In the genomic region with DNA sequence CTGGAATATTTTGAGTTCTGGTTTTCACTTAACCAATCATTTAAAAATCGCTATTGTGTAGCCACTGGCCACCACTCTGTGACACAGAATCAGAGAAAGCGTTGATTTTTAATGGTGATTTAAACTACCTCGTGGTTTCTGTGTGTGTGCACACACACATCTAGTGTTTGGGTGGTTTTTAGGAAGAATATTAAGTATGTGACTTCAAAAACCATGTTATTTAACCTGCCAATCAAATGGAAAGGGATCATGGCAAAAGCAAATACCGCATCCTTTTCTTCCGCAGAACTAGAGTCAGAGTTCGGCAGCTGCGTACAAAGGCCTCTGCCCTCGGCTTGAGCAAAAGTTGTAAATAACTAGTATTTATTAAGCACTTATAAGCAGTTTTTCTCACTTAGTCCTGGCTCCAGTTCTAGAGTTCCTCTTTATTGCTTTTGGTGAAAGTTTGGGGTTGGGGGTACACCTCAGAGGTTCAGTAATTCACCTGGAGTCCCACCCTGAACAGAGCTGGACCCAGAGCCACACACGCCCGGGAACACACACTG, we compare ENCODE assay signal across 13 cellular contexts.
"Had no signal": no experiment of that assay in that cellular context is flagged by ENCODE, and none has a peak within 500 bp of the region (broad histone marks: within the 10 kb centered on the region; RNA-seq: fewer than 3 reads in every experiment).

No MANE protein-coding gene starts in this region.

- DNase-seq: activated CD8-positive, alpha-beta memory T cell treated with anti-CD3 and anti-CD28 coated beads, Interleukin-2, amount 50 U/mL, for 4 hours; amniotic stem cell; brain microvascular endothelial cell; effector CD4-positive, alpha-beta T cell; gastrocnemius medialis; kidney; natural killer cell; psoas muscle; stimulated activated naive CD8-positive, alpha-beta T cell treated with anti-CD3 and anti-CD28 coated beads, Interleukin-15, Interleukin-2, amounts not matched to agents 100 U/mL and 50 U/mL, for 24 hours; T1000; testis had no signal

- H3K4me3 ChIP-seq: gastrocnemius medialis, lung, psoas muscle, SK-N-MC, testis had no signal

- ATAC-seq: natural killer cell had no signal

- H3K27me3 ChIP-seq: brain microvascular endothelial cell, gastrocnemius medialis, testis had no signal

- H3K9me3 ChIP-seq: gastrocnemius medialis, psoas muscle, testis had no signal

- H3K27ac ChIP-seq: brain microvascular endothelial cell, gastrocnemius medialis, psoas muscle, SK-N-MC, testis had no signal
